ENCODE assay signal across 8 cellular contexts in genomic region chr18:64810354-64810753, GRCh38.
"Had no signal": no experiment of that assay in that cellular context is flagged by ENCODE, and none has a peak within 500 bp of the region (broad histone marks: within the 10 kb centered on the region; RNA-seq: fewer than 3 reads in every experiment).

No MANE protein-coding gene starts in this region.

- DNase-seq: IMR-90, KBM-7, KG1 had no signal

- H3K27ac Mint-ChIP-seq: IgD-negative memory B cell had no signal

- H3K27me3 Mint-ChIP-seq: IgD-negative memory B cell had no signal

- H3K4me3 Mint-ChIP-seq: IgD-negative memory B cell had no signal

- H3K36me3 Mint-ChIP-seq: IgD-negative memory B cell had no signal

- H3K4me3 ChIP-seq: K562 had no signal

- H3K4me2 ChIP-seq: KMS-11 had no signal

- H3K27ac ChIP-seq: HL-60, KMS-11 had no signal

- ATAC-seq: HepG2, K562 had no signal
